ENCODE assay signal across 37 cellular contexts in the genomic region with DNA sequence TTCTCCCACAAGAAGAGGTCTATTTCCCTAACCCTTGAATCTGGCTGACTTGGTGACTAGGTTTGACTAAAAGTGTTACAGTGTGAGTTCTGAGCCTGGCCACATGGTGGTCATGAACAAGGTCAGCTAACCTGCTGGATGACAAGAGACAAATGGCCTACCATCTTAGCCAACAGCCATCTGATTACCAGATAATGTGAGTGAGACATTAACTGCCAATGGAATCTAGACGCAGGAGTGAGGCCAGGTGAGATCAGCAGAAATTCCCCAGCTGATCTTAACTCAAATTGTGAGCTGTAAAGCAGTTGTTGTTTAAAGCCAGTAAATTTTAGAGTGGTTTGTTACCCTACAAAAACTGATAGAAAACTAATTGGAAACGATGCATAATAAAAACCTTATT.
"Had no signal": no experiment of that assay in that cellular context is flagged by ENCODE, and none has a peak within 500 bp of the region (broad histone marks: within the 10 kb centered on the region; RNA-seq: fewer than 3 reads in every experiment).

No MANE protein-coding gene starts in this region.

- H3K9me3 Mint-ChIP-seq: activated B cell treated with CpG ODN at 0.5 μM for 24 hours; activated CD4-positive, alpha-beta T cell treated with anti-CD3 and anti-CD28 coated beads, Interleukin-2, amount 10 ng/mL, durations not matched to agents 24 days and 14 days; activated CD8-positive, alpha-beta T cell treated with anti-CD3 and anti-CD28 coated beads for 36 hours; T-helper 1 cell treated with Interleukin-12 subunit alpha and Interleukin-12 subunit beta and Interleukin-4 antibody, amounts not matched to agents 30 μg/mL and 1 μg/mL, for 36 hours; T-helper 2 cell treated with Interferon-gamma antibody and Interleukin-4, amounts not matched to agents 5 μg/mL and 100 μg/mL, for 36 hours had no signal

- H3K4me3 Mint-ChIP-seq: activated B cell treated with CpG ODN at 0.5 μM for 24 hours; activated CD4-positive, alpha-beta memory T cell treated with anti-CD3 and anti-CD28 coated beads for 36 hours; activated CD4-positive, alpha-beta T cell treated with anti-CD3 and anti-CD28 coated beads, Interleukin-2, amount 10 ng/mL, durations not matched to agents 24 days and 14 days; activated CD8-positive, alpha-beta T cell treated with anti-CD3 and anti-CD28 coated beads for 36 hours; activated naive CD4-positive, alpha-beta T cell treated with anti-CD3 and anti-CD28 coated beads for 36 hours; activated naive CD8-positive, alpha-beta T cell treated with anti-CD3 and anti-CD28 coated beads for 36 hours; activated T-cell treated with anti-CD3 and anti-CD28 coated beads, Interleukin-2, amount 50 U/mL, for 4 hours; activated T-cell treated with anti-CD3 and anti-CD28 coated beads, Interleukin-2, amount 50 U/mL, for 72 hours; activated T-helper 1 cell treated with anti-CD3 and anti-CD28 coated beads, Interleukin-12 subunit alpha, Interleukin-12 subunit beta, Interleukin-2, Interleukin-4 antibody, amounts not matched to agents 30 ng/mL and 10 ng/mL and 1 ng/mL, durations not matched to agents 14 hours and 24 hours and 36 hours; activated T-helper 17 cell treated with anti-CD3 and anti-CD28 coated beads, Interleukin-2, amount 50 U/mL, for 72 hours; T-helper 1 cell treated with Interleukin-12 subunit alpha and Interleukin-12 subunit beta and Interleukin-4 antibody, amounts not matched to agents 30 μg/mL and 1 μg/mL, for 36 hours; T-helper 2 cell treated with Interferon-gamma antibody and Interleukin-4, amounts not matched to agents 5 μg/mL and 100 μg/mL, for 36 hours had no signal

- H3K36me3 Mint-ChIP-seq: activated CD4-positive, alpha-beta memory T cell treated with anti-CD3 and anti-CD28 coated beads for 36 hours; activated naive CD8-positive, alpha-beta T cell treated with anti-CD3 and anti-CD28 coated beads for 36 hours had no signal

- FAIRE-seq: astrocyte, TTC549 had no signal

- H3K27ac Mint-ChIP-seq: activated B cell treated with CpG ODN at 0.5 μM for 24 hours; activated CD4-positive, alpha-beta memory T cell treated with anti-CD3 and anti-CD28 coated beads for 36 hours; activated CD4-positive, alpha-beta T cell treated with anti-CD3 and anti-CD28 coated beads, Interleukin-2, amount 10 ng/mL, durations not matched to agents 24 days and 14 days; activated CD8-positive, alpha-beta T cell treated with anti-CD3 and anti-CD28 coated beads for 36 hours; activated naive CD4-positive, alpha-beta T cell treated with anti-CD3 and anti-CD28 coated beads for 36 hours; activated naive CD4-positive, alpha-beta T cell treated with anti-CD3 and anti-CD28 coated beads, Interleukin-2, amount 50 U/mL, for 72 hours; activated naive CD8-positive, alpha-beta T cell treated with anti-CD3 and anti-CD28 coated beads for 36 hours; activated T-cell treated with anti-CD3 and anti-CD28 coated beads, Interleukin-2, amount 50 U/mL, for 72 hours; activated T-helper 1 cell treated with anti-CD3 and anti-CD28 coated beads, Interleukin-12 subunit alpha, Interleukin-12 subunit beta, Interleukin-2, Interleukin-4 antibody, amounts not matched to agents 30 ng/mL and 10 ng/mL and 1 ng/mL, durations not matched to agents 14 hours and 24 hours and 36 hours; activated T-helper 17 cell treated with anti-CD3 and anti-CD28 coated beads, Interleukin-2, amount 50 U/mL, for 72 hours; T-helper 1 cell treated with Interleukin-12 subunit alpha and Interleukin-12 subunit beta and Interleukin-4 antibody, amounts not matched to agents 30 μg/mL and 1 μg/mL, for 36 hours; T-helper 2 cell treated with Interferon-gamma antibody and Interleukin-4, amounts not matched to agents 5 μg/mL and 100 μg/mL, for 36 hours had no signal

- H3K27me3 Mint-ChIP-seq: activated B cell treated with CpG ODN at 0.5 μM for 24 hours; activated CD4-positive, alpha-beta memory T cell treated with anti-CD3 and anti-CD28 coated beads for 36 hours; activated CD4-positive, alpha-beta T cell treated with anti-CD3 and anti-CD28 coated beads, Interleukin-2, amount 10 ng/mL, durations not matched to agents 24 days and 14 days; activated CD8-positive, alpha-beta T cell treated with anti-CD3 and anti-CD28 coated beads for 36 hours; activated naive CD8-positive, alpha-beta T cell treated with anti-CD3 and anti-CD28 coated beads for 36 hours; activated T-helper 17 cell treated with anti-CD3 and anti-CD28 coated beads, Interleukin-2, amount 50 U/mL, for 72 hours had no signal

- H3K4me3 ChIP-seq: adrenal gland, body of pancreas, breast epithelium had no signal

- H3K36me3 ChIP-seq: adrenal gland, brain microvascular endothelial cell, breast epithelium had no signal

- H3K27me3 ChIP-seq: adrenal gland, body of pancreas, brain microvascular endothelial cell, breast epithelium had no signal

- DNase-seq: activated B cell treated with CpG ODN at 0.5 μM for 24 hours; activated CD4-positive, alpha-beta memory T cell treated with anti-CD3 and anti-CD28 coated beads for 36 hours; activated CD4-positive, alpha-beta T cell treated with anti-CD3 and anti-CD28 coated beads for 4 hours; activated CD4-positive, alpha-beta T cell treated with anti-CD3 and anti-CD28 coated beads, Interleukin-2, amount 10 ng/mL, durations not matched to agents 24 days and 14 days; activated CD4-positive, alpha-beta T cell treated with anti-CD3 and anti-CD28 coated beads, Interleukin-2, amount 50 U/mL, for 1 hour; activated CD4-positive, alpha-beta T cell treated with anti-CD3 and anti-CD28 coated beads, Interleukin-2, amount 50 U/mL, for 4 hours; activated CD4-positive, CD25-positive, alpha-beta regulatory T cell treated with anti-CD3 and anti-CD28 coated beads, Interleukin-2, amount 50 U/mL, for 72 hours; activated CD8-positive, alpha-beta memory T cell treated with anti-CD3 and anti-CD28 coated beads, Interleukin-2, amount 50 U/mL, for 4 hours; activated CD8-positive, alpha-beta T cell treated with anti-CD3 and anti-CD28 coated beads for 36 hours; activated effector memory CD4-positive, alpha-beta T cell treated with anti-CD3 and anti-CD28 coated beads, Interleukin-2, amount 50 U/mL, for 16 hours; activated gamma-delta T cell treated with Interleukin-2 at 50 U/mL for 16 hours; activated naive CD4-positive, alpha-beta T cell; activated naive CD4-positive, alpha-beta T cell treated with anti-CD3 and anti-CD28 coated beads for 36 hours; activated naive CD4-positive, alpha-beta T cell treated with anti-CD3 and anti-CD28 coated beads, Interleukin-2, amount 50 U/mL, for 16 hours; activated naive CD8-positive, alpha-beta T cell treated with anti-CD3 and anti-CD28 coated beads for 36 hours; activated T-cell treated with anti-CD3 and anti-CD28 coated beads for 4 hours; activated T-cell treated with anti-CD3 and anti-CD28 coated beads, Interleukin-2, amount 50 U/mL, for 1 hour; activated T-cell treated with anti-CD3 and anti-CD28 coated beads, Interleukin-2, amount 50 U/mL, for 4 hours; activated T-cell treated with anti-CD3 and anti-CD28 coated beads, Interleukin-2, amount 50 U/mL, for 72 hours; adrenal gland; amniotic stem cell; aorta; body of pancreas; brain microvascular endothelial cell; central memory CD4-positive, alpha-beta T cell; T-helper 1 cell; T-helper 2 cell; T-helper 9 cell had no signal

- H3K4me1 ChIP-seq: adrenal gland, body of pancreas, breast epithelium had no signal

- ATAC-seq: activated CD8-positive, alpha-beta T cell treated with anti-CD3 and anti-CD28 coated beads for 36 hours; activated naive CD4-positive, alpha-beta T cell treated with anti-CD3 and anti-CD28 coated beads, Interleukin-2, amount 50 U/mL, for 72 hours; activated T-cell treated with anti-CD3 and anti-CD28 coated beads, Interleukin-2, amount 50 U/mL, for 4 hours; activated T-cell treated with anti-CD3 and anti-CD28 coated beads, Interleukin-2, amount 50 U/mL, for 72 hours; activated T-helper 17 cell treated with anti-CD3 and anti-CD28 coated beads, Interleukin-2, amount 50 U/mL, for 72 hours; body of pancreas had no signal

- H3K27ac ChIP-seq: adrenal gland, body of pancreas, brain microvascular endothelial cell, breast epithelium, VCaP had no signal

- H3K9me3 ChIP-seq: body of pancreas had no signal

- H3K4me1 Mint-ChIP-seq: activated B cell treated with CpG ODN at 0.5 μM for 24 hours; activated CD4-positive, alpha-beta T cell treated with anti-CD3 and anti-CD28 coated beads, Interleukin-2, amount 10 ng/mL, durations not matched to agents 24 days and 14 days; activated naive CD8-positive, alpha-beta T cell treated with anti-CD3 and anti-CD28 coated beads for 36 hours; activated T-helper 17 cell treated with anti-CD3 and anti-CD28 coated beads, Interleukin-2, amount 50 U/mL, for 72 hours had no signal
